Comparison of ENCODE assay signal across 10 cellular contexts in genomic region chr9:3746296-3747275, GRCh38.
DNase-seq lines count a peak whose midpoint lies in the region; ATAC-seq and TF ChIP-seq lines count a peak whose summit lies in the region.
"Had no signal": no experiment of that assay in that cellular context is flagged by ENCODE, and none has a peak within 500 bp of the region (broad histone marks: within the 10 kb centered on the region; RNA-seq: fewer than 3 reads in every experiment).

No MANE protein-coding gene starts in this region.

- H3K27me3 ChIP-seq in neural progenitor cell: no peaks in the 10 kb centered on the region

- no peaks in the 10 kb centered on the region for H3K79me2 ChIP-seq in neural progenitor cell (ENCODE audit: low read depth)

- peaks cover 2% of the 10 kb centered on the region for H3K36me3 Mint-ChIP-seq in neural progenitor cell

- no peak overlapping the region for H3K27ac ChIP-seq in neural progenitor cell
- H3K27ac ChIP-seq: coronary artery had no signal

- H3K4me1 Mint-ChIP-seq in neural progenitor cell: peaks cover 11% of the 10 kb centered on the region

- H3K27me3 Mint-ChIP-seq in neural progenitor cell (ENCODE audit: insufficient read depth, low read depth): peaks cover 2% of the 10 kb centered on the region

- H3K4me1 ChIP-seq in neural progenitor cell: peaks cover 14% of the 10 kb centered on the region

- DNase-seq in Daoy (ENCODE audit: low read depth): peak; percentile 91
- peak; percentile 85 for DNase-seq in HS-5 (ENCODE audit: low read depth)
- peak; percentile 85 for DNase-seq in amniotic epithelial cell (ENCODE audit: low read depth)
- no peak for DNase-seq in neural progenitor cell (ENCODE audit: low spot score)
- no peak for DNase-seq in NCI-H774 (lab: John Stamatoyannopoulos, UW)
- DNase-seq in GDM1 (lab: John Stamatoyannopoulos, UW): no peak
- DNase-seq in DMS153 (lab: John Stamatoyannopoulos, UW): no peak

- no peak overlapping the region for H3K4me2 ChIP-seq in neural progenitor cell

- no peaks in the 10 kb centered on the region for H3F3A ChIP-seq in neural progenitor cell (ENCODE audit: low read depth)

- no peaks in the 10 kb centered on the region for H3K9me3 Mint-ChIP-seq in neural progenitor cell

- TF ChIP-seq CTCF in neural progenitor cell (IDR thresholded peaks at IDR 0.05): no peak

- H3K27ac Mint-ChIP-seq in neural progenitor cell: no peak overlapping the region
- H3K27ac Mint-ChIP-seq: naive thymus-derived CD4-positive, alpha-beta T cell had no signal

- H3K9me3 ChIP-seq in neural progenitor cell (ENCODE audit: low read depth): no peaks in the 10 kb centered on the region

- H4K20me1 ChIP-seq in neural progenitor cell (ENCODE audit: low read depth): no peaks in the 10 kb centered on the region

- no peak overlapping the region for H3K4me3 Mint-ChIP-seq in neural progenitor cell
- H3K4me3 Mint-ChIP-seq: naive thymus-derived CD4-positive, alpha-beta T cell had no signal

- H2AFZ ChIP-seq in neural progenitor cell (replicated peaks): peak overlapping the region; percentile 0

- no peaks in the 10 kb centered on the region for H3K36me3 ChIP-seq in neural progenitor cell

- no peak overlapping the region for H3K4me3 ChIP-seq in neural progenitor cell
- H3K4me3 ChIP-seq: coronary artery had no signal

- ATAC-seq in HG03175 (IDR thresholded peaks at IDR 0.05; ENCODE audit: unreplicated experiment): no peak
- ATAC-seq: naive thymus-derived CD4-positive, alpha-beta T cell had no signal

- no peak overlapping the region for H3K9ac ChIP-seq in neural progenitor cell

Comparison
In these comparisons a context has a peak if more than half of its experiments do, and no peak if none do; other contexts are left out.
1. DNase-seq: peak in Daoy (single experiment), HS-5 (single experiment) and amniotic epithelial cell (single experiment); none in neural progenitor cell (single experiment), NCI-H774 (single experiment), GDM1 (single experiment) and DMS153 (single experiment).